Comparison of ENCODE assay signal across 1 cellular context in the genomic region with DNA sequence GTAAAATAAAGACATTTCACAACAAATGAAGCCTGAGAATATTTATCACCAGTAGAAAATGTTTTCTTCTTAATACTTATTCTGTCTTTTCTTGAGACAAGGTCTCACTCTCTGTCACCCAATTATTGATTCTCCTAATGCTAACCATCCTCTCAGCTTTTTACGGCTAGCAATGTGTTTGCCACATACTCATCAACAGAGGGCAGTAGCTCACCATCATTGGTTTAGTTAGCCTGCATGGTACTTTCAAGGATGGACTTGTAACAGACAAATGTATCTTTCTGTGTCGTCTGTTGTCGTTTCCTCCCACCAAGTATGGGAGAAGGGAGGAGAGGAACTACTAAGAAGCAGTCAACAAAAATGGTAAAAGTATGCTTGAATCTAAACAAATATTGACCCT.
TF ChIP-seq lines count a peak whose summit lies in the region.

No MANE protein-coding gene starts in this region.

TF ChIP-seq in K562, 482 proteins besides CTCF, POLR2A, EP300 and RAD21:
- TF ChIP-seq, protein P1, sequence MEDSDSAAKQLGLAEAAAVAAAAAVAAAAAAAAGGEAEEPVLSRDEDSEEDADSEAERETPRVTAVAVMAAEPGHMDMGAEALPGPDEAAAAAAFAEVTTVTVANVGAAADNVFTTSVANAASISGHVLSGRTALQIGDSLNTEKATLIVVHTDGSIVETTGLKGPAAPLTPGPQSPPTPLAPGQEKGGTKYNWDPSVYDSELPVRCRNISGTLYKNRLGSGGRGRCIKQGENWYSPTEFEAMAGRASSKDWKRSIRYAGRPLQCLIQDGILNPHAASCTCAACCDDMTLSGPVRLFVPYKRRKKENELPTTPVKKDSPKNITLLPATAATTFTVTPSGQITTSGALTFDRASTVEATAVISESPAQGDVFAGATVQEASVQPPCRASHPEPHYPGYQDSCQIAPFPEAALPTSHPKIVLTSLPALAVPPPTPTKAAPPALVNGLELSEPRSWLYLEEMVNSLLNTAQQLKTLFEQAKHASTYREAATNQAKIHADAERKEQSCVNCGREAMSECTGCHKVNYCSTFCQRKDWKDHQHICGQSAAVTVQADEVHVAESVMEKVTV (CRISPR knock-in tag; IDR thresholded peaks at IDR 0.05) = peak; percentile 49; the same call in 1 of the 2 replicates
- TF ChIP-seq LEF1 (IDR thresholded peaks at IDR 0.05) (no peak), SMC3 (conservative IDR thresholded peaks at IDR 0.05; ENCODE audit: insufficient read depth, low read depth, low read length) (peak; percentile 47; the same call in 1 of the 2 replicates)
- TF ChIP-seq, protein P2, sequence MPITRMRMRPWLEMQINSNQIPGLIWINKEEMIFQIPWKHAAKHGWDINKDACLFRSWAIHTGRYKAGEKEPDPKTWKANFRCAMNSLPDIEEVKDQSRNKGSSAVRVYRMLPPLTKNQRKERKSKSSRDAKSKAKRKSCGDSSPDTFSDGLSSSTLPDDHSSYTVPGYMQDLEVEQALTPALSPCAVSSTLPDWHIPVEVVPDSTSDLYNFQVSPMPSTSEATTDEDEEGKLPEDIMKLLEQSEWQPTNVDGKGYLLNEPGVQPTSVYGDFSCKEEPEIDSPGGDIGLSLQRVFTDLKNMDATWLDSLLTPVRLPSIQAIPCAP (CRISPR knock-in tag; IDR thresholded peaks at IDR 0.05; ENCODE audit: borderline replicate concordance) = no peak
